ENCODE assay signal across 24 cellular contexts in genomic region chr6:152050451-152051195, GRCh38.
DNase-seq lines count a peak whose midpoint lies in the region; ATAC-seq lines count a peak whose summit lies in the region.
"Had no signal": no experiment of that assay in that cellular context is flagged by ENCODE, and none has a peak within 500 bp of the region (broad histone marks: within the 10 kb centered on the region; RNA-seq: fewer than 3 reads in every experiment).

No MANE protein-coding gene starts in this region.

- no peak overlapping the region for H3K27ac ChIP-seq in GM23248
- H3K27ac ChIP-seq: BLaER1 had no signal

- 86 to 88% methylated on average over 4 of the region's 4 CpGs for WGBS in GM23248 (ENCODE audit: low coverage in 1 of 2, low lambda C conversion rate in 2 of 2, missing lambda C conversion rate in 2 of 2), 2 experiments

- peaks cover 22% of the 10 kb centered on the region for H3K4me1 ChIP-seq in GM23248 (ENCODE audit: insufficient read depth)
- H3K4me1 ChIP-seq: BLaER1 had no signal

- H3K9me2 ChIP-seq in GM23248 (ENCODE audit: insufficient read depth): no peaks in the 10 kb centered on the region

- H2AFZ ChIP-seq in GM23248: no peak overlapping the region

- no peaks in the 10 kb centered on the region for H4K20me1 ChIP-seq in GM23248 (ENCODE audit: insufficient read depth)
- H4K20me1 ChIP-seq: BLaER1 had no signal

- no peak overlapping the region for H3K4me2 ChIP-seq in GM23248 (ENCODE audit: unreplicated experiment)
- H3K4me2 ChIP-seq: BLaER1 had no signal

- no peaks in the 10 kb centered on the region for H3K9me3 ChIP-seq in GM23248 (ENCODE audit: low read depth)
- H3K9me3 ChIP-seq: BLaER1 had no signal

- DNase-seq in GM23248 (peak; percentile 5), MV-4-11 (lab: John Stamatoyannopoulos, UW) (peak; percentile 37), amniotic stem cell (lab: John Stamatoyannopoulos, UW) (peak; percentile 4), memory B cell (ENCODE audit: low spot score in 2 of 2) (no peak), hepatic stellate cell (ENCODE audit: low spot score) (no peak), anterior cingulate cortex (lab: John Stamatoyannopoulos, UW) (no peak), kidney glomerular epithelial cell (lab: John Stamatoyannopoulos, UW) (no peak)
- DNase-seq in T-helper 2 cell treated with Interferon-gamma antibody and Interleukin-4, amounts not matched to agents 5 μg/mL and 100 μg/mL, for 36 hours (ENCODE audit: low spot score): no peak
- DNase-seq: CD4-positive, alpha-beta T cell; DMS53; GDM1; H7; IMR-90; KG1; NCI-H1092; NCI-H1417 treated with DMSO at 0.1 percent for 48 hours; NCI-H187; NCI-H2171 treated with DMSO at 0.1 percent for 48 hours; NCI-H524 treated with DMSO at 0.1 percent for 48 hours; NCI-H82; SHP77 treated with DMSO at 0.1 percent for 48 hours; T-helper 1 cell had no signal

- H3K4me3 Mint-ChIP-seq in memory B cell: no peak overlapping the region
- H3K4me3 Mint-ChIP-seq in T-helper 2 cell treated with Interferon-gamma antibody and Interleukin-4, amounts not matched to agents 5 μg/mL and 100 μg/mL, for 36 hours: no peak overlapping the region
- H3K4me3 Mint-ChIP-seq: CD4-positive, alpha-beta T cell had no signal

- H3K36me3 ChIP-seq in GM23248 (ENCODE audit: low read depth): no peaks in the 10 kb centered on the region
- H3K36me3 ChIP-seq: BLaER1 had no signal

- H3F3A ChIP-seq in GM23248 (ENCODE audit: insufficient read depth): peaks cover 8% of the 10 kb centered on the region

- peak; percentile 63 for ATAC-seq in memory B cell (ENCODE audit: low read depth)
- ATAC-seq: Panc1 had no signal

- H3K4me3 ChIP-seq in GM23248: no peak overlapping the region
- H3K4me3 ChIP-seq: BLaER1 had no signal

- peaks cover 2% of the 10 kb centered on the region for H3K27me3 Mint-ChIP-seq in memory B cell
- peaks cover 4% of the 10 kb centered on the region for H3K27me3 Mint-ChIP-seq in T-helper 2 cell treated with Interferon-gamma antibody and Interleukin-4, amounts not matched to agents 5 μg/mL and 100 μg/mL, for 36 hours (ENCODE audit: low read depth)
- H3K27me3 Mint-ChIP-seq: CD4-positive, alpha-beta T cell had no signal

- no peaks in the 10 kb centered on the region for H3K79me2 ChIP-seq in GM23248 (ENCODE audit: insufficient read depth)

- H3K4me1 Mint-ChIP-seq in memory B cell: peaks cover 5% of the 10 kb centered on the region
- no peaks in the 10 kb centered on the region for H3K4me1 Mint-ChIP-seq in T-helper 2 cell treated with Interferon-gamma antibody and Interleukin-4, amounts not matched to agents 5 μg/mL and 100 μg/mL, for 36 hours (ENCODE audit: low read depth)

- no peak overlapping the region for H3K9ac ChIP-seq in GM23248
- H3K9ac ChIP-seq: BLaER1 had no signal

- H3K27me3 ChIP-seq in GM23248 (replicated peaks; ENCODE audit: insufficient read depth): no peaks in the 10 kb centered on the region
- H3K27me3 ChIP-seq: BLaER1 had no signal

- no peaks in the 10 kb centered on the region for H3K9me3 Mint-ChIP-seq in memory B cell
- H3K9me3 Mint-ChIP-seq in T-helper 2 cell treated with Interferon-gamma antibody and Interleukin-4, amounts not matched to agents 5 μg/mL and 100 μg/mL, for 36 hours: no peaks in the 10 kb centered on the region
- H3K9me3 Mint-ChIP-seq: CD4-positive, alpha-beta T cell had no signal

- H3K36me3 Mint-ChIP-seq in memory B cell: peaks cover 2% of the 10 kb centered on the region
- H3K36me3 Mint-ChIP-seq in T-helper 2 cell treated with Interferon-gamma antibody and Interleukin-4, amounts not matched to agents 5 μg/mL and 100 μg/mL, for 36 hours (ENCODE audit: low read depth): no peaks in the 10 kb centered on the region

- no peak overlapping the region for H3K27ac Mint-ChIP-seq in memory B cell
- H3K27ac Mint-ChIP-seq in T-helper 2 cell treated with Interferon-gamma antibody and Interleukin-4, amounts not matched to agents 5 μg/mL and 100 μg/mL, for 36 hours: no peak overlapping the region
- H3K27ac Mint-ChIP-seq: CD4-positive, alpha-beta T cell had no signal

- in situ Hi-C loops in GM23248 (cut with MboI): no loop called here

Comparison
In these comparisons a context has a peak if more than half of its experiments do, and no peak if none do; other contexts are left out.
1. DNase-seq: peak in GM23248 (single experiment), MV-4-11 (single experiment) and amniotic stem cell (single experiment); none in memory B cell (0 of 2), hepatic stellate cell (single experiment), anterior cingulate cortex (0 of 58), kidney glomerular epithelial cell (single experiment) and T-helper 2 cell treated with Interferon-gamma antibody and Interleukin-4, amounts not matched to agents 5 μg/mL and 100 μg/mL, for 36 hours (single experiment).